ENCODE assay signal across 12 cellular contexts in the genomic region with DNA sequence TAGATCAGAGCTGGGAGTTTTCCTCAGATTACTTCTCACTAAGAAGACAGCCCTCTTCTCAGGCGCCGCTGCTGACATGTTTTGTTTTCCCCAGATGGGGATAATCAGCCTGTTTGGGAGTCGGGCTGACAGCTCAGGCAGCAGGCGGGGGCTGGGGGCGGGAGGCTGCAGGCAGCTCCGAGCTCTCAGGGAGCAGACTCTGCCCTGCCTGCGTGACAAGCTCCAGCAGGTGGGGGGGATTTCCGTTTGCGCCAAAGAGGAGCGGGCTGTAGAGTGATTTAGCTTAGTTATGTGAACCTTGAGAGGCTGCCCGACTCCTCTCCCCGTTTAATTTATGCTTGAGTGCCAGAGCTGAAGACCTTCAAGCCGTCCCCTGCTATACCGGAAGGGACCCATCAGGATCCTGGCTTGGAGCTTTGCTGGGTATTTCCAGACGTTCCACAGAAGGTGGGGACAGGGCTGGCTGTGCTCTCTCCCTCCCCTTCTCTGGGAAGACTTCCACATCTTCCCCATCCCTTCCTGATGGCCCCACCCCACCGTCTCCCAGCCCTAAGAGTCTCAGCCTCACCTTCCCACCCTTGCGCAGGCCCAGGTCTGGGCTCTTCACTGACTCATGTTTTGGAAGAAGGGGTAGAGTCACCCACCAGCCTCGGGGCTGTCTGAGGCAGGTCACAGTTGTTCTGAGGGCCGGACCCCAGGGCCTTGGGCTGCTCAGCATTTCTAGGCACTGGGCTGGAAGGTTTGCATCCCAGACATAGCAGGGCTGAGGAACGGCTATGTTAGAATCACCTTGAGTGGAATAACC. TPM values are rescaled to one million over a fixed set of nuclear protein-coding genes. Genes with fewer than 3 reads are reported as not detected.
A peak's percentile ranks its signal among the peaks of the same experiment; 100 is the strongest.
DNase-seq lines count a peak whose midpoint lies in the region; FAIRE-seq and TF ChIP-seq lines count a peak whose summit lies in the region.
"Had no signal": no experiment of that assay in that cellular context is flagged by ENCODE, and none has a peak within 500 bp of the region (broad histone marks: within the 10 kb centered on the region; RNA-seq: fewer than 3 reads in every experiment).

No MANE protein-coding gene starts in this region.

- DNase-seq in ELF-1 (ENCODE audit: low read depth, low spot score) (peak; percentile 66), H1 (ENCODE audit: low read depth in 1 of 2, low spot score in 2 of 2) (peak in 1 of 2 experiments; percentile 55), nephron progenitor cell (peak; percentile 72), A172 (ENCODE audit: low spot score) (no peak), OCI-LY7 (ENCODE audit: low spot score) (no peak), AML-193 (lab: John Stamatoyannopoulos, UW) (no peak), HTR-8/SVneo (ENCODE audit: insufficient read length, low spot score) (no peak)
- DNase-seq: activated CD4-positive, CD25-positive, alpha-beta regulatory T cell; NCI-H2107 had no signal

- peak overlapping the region; percentile 78 for H3K18ac ChIP-seq in H1 (ENCODE audit: extremely low read depth, low read length)

- no peaks in the 10 kb centered on the region for H3K36me3 Mint-ChIP-seq in nephron progenitor cell (ENCODE audit: low read depth)

- BruUV-seq in OCI-LY7 (replicated peaks; lab: Mats Ljungman, UMichigan) = no TSS peak

- no peak for TF ChIP-seq RAD21 in H1 (IDR thresholded peaks at IDR 0.05 in 1 of 2, conservative IDR thresholded peaks at IDR 0.05 in 1 of 2; ENCODE audit: low read depth in 2 of 2, low read length in 2 of 2)

- no peaks in the 10 kb centered on the region for H3K9me2 ChIP-seq in OCI-LY7 (ENCODE audit: insufficient read depth, low read length)

- no peak for FAIRE-seq in H1 (lab: Jason Lieb, UNC)
- no peak for FAIRE-seq in HTR-8/SVneo (lab: Jason Lieb, UNC)
- FAIRE-seq: bronchial epithelial cell had no signal

- H2AK5ac ChIP-seq in H1 (ENCODE audit: low read depth, low read length) = no peak overlapping the region

- POLR2A ChIA-PET in H1 (lab: Charles Lee; ENCODE audit: partially characterized antibody) (interaction anchor here (1.4 kb wide), 1 partner anchor 17 kb away, joined by 4 read pairs; no protein-coding TSS in a partner anchor), OCI-LY7 (lab: Charles Lee) (no interaction called here)

- no peaks in the 10 kb centered on the region for H3K36me3 ChIP-seq in HUES64 (ENCODE audit: insufficient read depth, low read length)
- H3K36me3 ChIP-seq in H1 (ENCODE audit: control insufficient read depth in 2 of 4, insufficient read depth in 4 of 4, low read length in 3 of 4) = no peaks in the 10 kb centered on the region
- H3K36me3 ChIP-seq in OCI-LY7 (ENCODE audit: insufficient read depth, low read length) = no peaks in the 10 kb centered on the region

- no peak overlapping the region for H3K4ac ChIP-seq in H1 (replicated peaks; ENCODE audit: insufficient read length, low read depth, low read length)

- no peak overlapping the region for H3K56ac ChIP-seq in H1 (replicated peaks; ENCODE audit: insufficient read length, low read depth, low read length)

- H2BK5ac ChIP-seq in H1 (ENCODE audit: low read depth, low read length) = no peak overlapping the region

- H3K9me3 ChIP-seq in HUES64 (ENCODE audit: insufficient read depth, low read depth, low read length) (no peaks in the 10 kb centered on the region), H1 (ENCODE audit: insufficient read depth in 2 of 2, low read depth in 1 of 2, low read length in 1 of 2) (no peaks in the 10 kb centered on the region), OCI-LY7 (ENCODE audit: low read length) (no peaks in the 10 kb centered on the region)

- H3K79me1 ChIP-seq in H1 (ENCODE audit: low read depth, low read length) = no peaks in the 10 kb centered on the region; the same call in 1 of the 2 replicates

- intact Hi-C loops in OCI-LY7 (cut with micrococcal nuclease; ENCODE audit: unreplicated experiment) = no loop called here

- peak overlapping the region in 1 of 2 experiments; percentile 11; a peak in 1 of 4 replicates for H3K4me2 ChIP-seq in H1 (ENCODE audit: insufficient read depth in 1 of 2, low read depth in 2 of 2, low read length in 2 of 2)
- no peak overlapping the region for H3K4me2 ChIP-seq in OCI-LY7 (ENCODE audit: low read length)

- CTCF ChIA-PET in H1 (lab: Charles Lee; ENCODE audit: partially characterized antibody) (interaction anchor here (0.6 to 52.0 kb wide), 11 partner anchors 9 to 308 kb away, joined by 3 to 880 read pairs (median 5); a partner anchor contains a TSS), OCI-LY7 (lab: Charles Lee; ENCODE audit: unreplicated experiment) (no interaction called here)

- H3K4me1 ChIP-seq in HUES64 (ENCODE audit: insufficient read depth, low read length) (peaks cover 7% of the 10 kb centered on the region; the same call in 1 of the 2 replicates), H1 (replicated peaks in 1 of 4; ENCODE audit: control insufficient read depth in 3 of 4, insufficient read depth in 4 of 4, low read length in 3 of 4) (peaks cover 3 to 14% (median 10%) of the 10 kb centered on the region in 4 experiments), OCI-LY7 (ENCODE audit: insufficient read depth, low read length, poor library complexity, severe bottlenecking) (no peaks in the 10 kb centered on the region)

- peaks cover 49% of the 10 kb centered on the region for H3K4me1 Mint-ChIP-seq in nephron progenitor cell

- H3K27ac Mint-ChIP-seq in nephron progenitor cell = peak overlapping the region; percentile 90

- no peak overlapping the region for H3K14ac ChIP-seq in H1 (ENCODE audit: insufficient read length)

- H3K27me3 Mint-ChIP-seq in nephron progenitor cell (ENCODE audit: low read depth, poor library complexity) = peaks cover 17% of the 10 kb centered on the region

- H4K20me1 ChIP-seq in H1 (replicated peaks in 1 of 2; ENCODE audit: control insufficient read depth in 1 of 2, insufficient read depth in 2 of 2, low read length in 2 of 2) (no peaks in the 10 kb centered on the region), OCI-LY7 (ENCODE audit: insufficient read depth, low read length) (no peaks in the 10 kb centered on the region)

- H3K27ac ChIP-seq in HUES64 (ENCODE audit: low read depth, low read length) (peak overlapping the region; percentile 30; the same call in 1 of the 2 replicates), H1 (ENCODE audit: low read depth, low read length) (no peak overlapping the region), OCI-LY7 (ENCODE audit: low read depth, low read length, poor library complexity, severe bottlenecking) (no peak overlapping the region)

- peak overlapping the region; percentile 60; the same call in 1 of the 2 replicates for H2BK12ac ChIP-seq in H1 (ENCODE audit: low read depth, low read length)

- H2BK120ac ChIP-seq in H1 (replicated peaks; ENCODE audit: low read depth, low read length) = no peak overlapping the region

- H3K23ac ChIP-seq in H1 (ENCODE audit: insufficient read length) = no peak overlapping the region

- no peak for TF ChIP-seq CTCF in H1 (IDR thresholded peaks at IDR 0.05; ENCODE audit: control extremely low read depth in 1 of 3, insufficient read depth in 1 of 3, low read depth in 1 of 3, low read length in 3 of 3)
- TF ChIP-seq CTCF in nephron progenitor cell (IDR thresholded peaks at IDR 0.05) = no peak
- no peak for TF ChIP-seq CTCF in OCI-LY7 (conservative IDR thresholded peaks at IDR 0.05; ENCODE audit: low read length)

- H3K27me3 ChIP-seq in HUES64 (ENCODE audit: insufficient read depth, low read length) (no peaks in the 10 kb centered on the region), H1 (replicated peaks in 1 of 4; ENCODE audit: control insufficient read depth in 3 of 4, extremely low read depth in 1 of 4, insufficient read depth in 3 of 4, low read length in 3 of 4) (no peaks in the 10 kb centered on the region)

- 25% methylated on average over 20 of the region's 20 CpGs for WGBS in HUES64
- WGBS in H1 (ENCODE audit: extremely low coverage in 1 of 2, insufficient coverage in 1 of 2, insufficient read length in 1 of 2, insufficient replicate concordance in 2 of 2, low coverage in 1 of 2, low lambda C conversion rate in 2 of 2, missing lambda C conversion rate in 1 of 2), 2 experiments = 50% methylated on average over 16 of the region's 20 CpGs; no CpG with 5 or more reads in 1 of the 2 experiments

- H3K4me3 ChIP-seq in HUES64 (ENCODE audit: low read length) (no peak overlapping the region), H1 (ENCODE audit: extremely low read depth in 1 of 4, insufficient read depth in 2 of 4, low read depth in 3 of 4, low read length in 4 of 4) (no peak overlapping the region), OCI-LY7 (ENCODE audit: low read depth, low read length, poor library complexity, severe bottlenecking) (no peak overlapping the region)
- H3K4me3 ChIP-seq: lung had no signal

- 0 out of 2 replicates have a peak overlapping the region, but pooled peaks have one; percentile 68 for H4K8ac ChIP-seq in H1 (ENCODE audit: extremely low read depth, insufficient read depth, low read length)

- H4K5ac ChIP-seq in H1 (ENCODE audit: insufficient read length, low read depth, low read length) = no peak overlapping the region

- peak overlapping the region; percentile 59 for H3K4me3 Mint-ChIP-seq in nephron progenitor cell

- no peak overlapping the region for H2AFZ ChIP-seq in H1 (ENCODE audit: low read length)
- H2AFZ ChIP-seq in OCI-LY7 (ENCODE audit: low read length) = no peak overlapping the region

- 0 out of 2 replicates have a peak overlapping the region, but pooled peaks have one; percentile 61 for H2BK15ac ChIP-seq in H1 (ENCODE audit: low read length)

- TF ChIP-seq EP300 in H1 (IDR thresholded peaks at IDR 0.05; ENCODE audit: borderline replicate concordance in 1 of 2, low read depth in 2 of 2, low read length in 2 of 2) = no peak

- H3K9ac ChIP-seq in HUES64 (ENCODE audit: low read depth, low read length) (no peak overlapping the region), H1 (replicated peaks in 1 of 4; ENCODE audit: extremely low read depth in 1 of 4, low read depth in 3 of 4, low read length in 3 of 4) (no peak overlapping the region; a peak in 1 of 7 replicates)

- no peaks in the 10 kb centered on the region for H3K9me3 Mint-ChIP-seq in nephron progenitor cell

- no peaks in the 10 kb centered on the region for H3K23me2 ChIP-seq in H1 (ENCODE audit: low read depth, low read length)

- no peak for TF ChIP-seq POLR2A in H1 (IDR thresholded peaks at IDR 0.05; ENCODE audit: control extremely low read depth in 1 of 2, low read depth in 2 of 2, low read length in 2 of 2)

- H2BK20ac ChIP-seq in H1 (ENCODE audit: low read length) = no peak overlapping the region

- H3K79me2 ChIP-seq in H1 (ENCODE audit: control insufficient read depth in 1 of 2, insufficient read depth in 2 of 2, low read length in 2 of 2) = no peaks in the 10 kb centered on the region
- no peaks in the 10 kb centered on the region for H3K79me2 ChIP-seq in OCI-LY7 (ENCODE audit: insufficient read depth, low read depth, low read length)

- H4K91ac ChIP-seq in H1 (replicated peaks; ENCODE audit: insufficient read length, low read length) = no peak overlapping the region

RNA-seq across cellular contexts. Expression of a gene that starts 24.7 kb away (rescaled TPM):
- polyA plus RNA-seq in HUES64 (2013, experiment 1 of 2) = 6.9 TPM
- polyA plus RNA-seq in HUES64 (2013, experiment 2 of 2) = 7.8 TPM
- total RNA-seq in H1 (2021; fragmentation: NEBNext Ultra II Directional; extraction: Animal tissue kit (Norgen Biotek cat#: 25700)) = 13.7 and 14.6 TPM in 2 replicates
- 14.4 and 16.4 TPM in 2 replicates for polyA plus RNA-seq in H1 (2011; rRNA removed)
- polyA plus RNA-seq in H1 (2011; cell fraction: cytosol; rRNA removed) = 15.8 TPM
- 20.0 TPM for polyA plus RNA-seq in H1 (2011; cell fraction: nucleus; rRNA removed)
- polyA plus RNA-seq in H1 (2012, experiment 1 of 2) = 11.8 to 14.0 TPM (median 12.5 TPM) in 4 replicates
- polyA plus RNA-seq in H1 (2012, experiment 2 of 2) = 6.5 TPM
- 6.0 TPM for polyA plus RNA-seq in H1 (2013, experiment 1 of 2)
- polyA plus RNA-seq in H1 (2013, experiment 2 of 2) = 6.7 TPM
- 56.9 and 70.7 TPM in 2 replicates for polyA minus RNA-seq in H1 (2011; rRNA and poly(A)+ RNA removed)
- polyA minus RNA-seq in H1 (2011; cell fraction: cytosol; rRNA and poly(A)+ RNA removed) = 14.1 TPM
- polyA minus RNA-seq in H1 (2011; cell fraction: nucleus; rRNA and poly(A)+ RNA removed) = 18.9 TPM
- 0.16 TPM in 1 of 2 replicates, not detected in the other for total RNA-seq in A172 (2014; rRNA removed; shearing (Covaris generic))
- not detected in 2 replicates for total RNA-seq in OCI-LY7 (2014; rRNA removed; shearing (Covaris generic))
- not detected in 2 replicates for total RNA-seq in OCI-LY7 (2022)
- total RNA-seq: bronchial epithelial cell had no signal

Comparison
In these comparisons a context has a peak if more than half of its experiments do, and no peak if none do; other contexts are left out.
1. DNase-seq: peak in ELF-1 (single experiment) and nephron progenitor cell (single experiment); none in A172 (single experiment), OCI-LY7 (single experiment), AML-193 (0 of 2) and HTR-8/SVneo (single experiment).
2. RNA of a gene that starts 24.7 kb away (total RNA-seq): 13.7 to 14.6 TPM in H1; 0.16 TPM in A172 and not detected in OCI-LY7; every median in the first group is over 10 times any median in the second.